2 cellular contexts compared by ENCODE assay signal in genomic region chr19:15426485-15427349, GRCh38.
TF ChIP-seq lines count a peak whose summit lies in the region.

No MANE protein-coding gene starts in this region.

TF ChIP-seq in liver, 16 proteins besides CTCF, POLR2A, EP300 and RAD21:
- TF ChIP-seq HNF4A (conservative IDR thresholded peaks at IDR 0.05) (peak in 1 of 2 donors; percentile 39), MAX (IDR thresholded peaks at IDR 0.05) (no peak), HNF4G (IDR thresholded peaks at IDR 0.05) (no peak), TAF1 (conservative IDR thresholded peaks at IDR 0.05) (no peak), FOXA2 (IDR thresholded peaks at IDR 0.05) (no peak), NR2F2 (IDR thresholded peaks at IDR 0.05) (no peak), REST (IDR thresholded peaks at IDR 0.05) (no peak), SP1 (IDR thresholded peaks at IDR 0.05) (peak; percentile 25), ATF3 (IDR thresholded peaks at IDR 0.05) (no peak), FOXA1 (IDR thresholded peaks at IDR 0.05) (no peak), ZBTB33 (IDR thresholded peaks at IDR 0.05) (no peak), YY1 (IDR thresholded peaks at IDR 0.05) (peak; percentile 65), JUND (IDR thresholded peaks at IDR 0.05) (no peak), RXRA (IDR thresholded peaks at IDR 0.05) (peak in 1 of 2 donors; percentile 22)

TF ChIP-seq in HepG2, 621 proteins besides CTCF, POLR2A, EP300 and RAD21:
- TF ChIP-seq NFKBIZ (CRISPR knock-in tag; IDR thresholded peaks at IDR 0.05) (no peak), ZNF615 (CRISPR knock-in tag; IDR thresholded peaks at IDR 0.05; ENCODE audit: borderline replicate concordance) (no peak), IKZF5 (CRISPR knock-in tag; IDR thresholded peaks at IDR 0.05) (no peak), TGIF2 (CRISPR knock-in tag; IDR thresholded peaks at IDR 0.05) (no peak), NKX3-1 (CRISPR knock-in tag; IDR thresholded peaks at IDR 0.05) (no peak), TARDBP (CRISPR knock-in tag; IDR thresholded peaks at IDR 0.05) (no peak), MBD4 (IDR thresholded peaks at IDR 0.05; ENCODE audit: borderline replicate concordance, low read length) (no peak), NCOA5 (CRISPR knock-in tag; IDR thresholded peaks at IDR 0.05) (no peak), CC2D1A (CRISPR knock-in tag; IDR thresholded peaks at IDR 0.05) (no peak), ZNF546 (CRISPR knock-in tag; conservative IDR thresholded peaks at IDR 0.05) (no peak), STAG1 (CRISPR knock-in tag; IDR thresholded peaks at IDR 0.05) (no peak), HMG20A (CRISPR knock-in tag; IDR thresholded peaks at IDR 0.05; ENCODE audit: borderline replicate concordance) (no peak), ZNF441 (CRISPR knock-in tag; IDR thresholded peaks at IDR 0.05; ENCODE audit: borderline replicate concordance) (no peak), ZNF367 (CRISPR knock-in tag; IDR thresholded peaks at IDR 0.05; ENCODE audit: borderline replicate concordance) (no peak), ZFAT (CRISPR knock-in tag; conservative IDR thresholded peaks at IDR 0.05) (no peak), FOSL1 (CRISPR knock-in tag; IDR thresholded peaks at IDR 0.05; ENCODE audit: borderline replicate concordance) (no peak), SP1 (IDR thresholded peaks at IDR 0.05) (no peak), SP1 (CRISPR knock-in tag; IDR thresholded peaks at IDR 0.05) (no peak)
